In genomic region chr2:71306762-71307161, GRCh38 we compare ENCODE assay signal across 1 cellular context.
TF ChIP-seq lines count a peak whose summit lies in the region.

No MANE protein-coding gene starts in this region.

TF ChIP-seq in GM23338, 12 proteins besides CTCF, POLR2A, EP300 and RAD21 (continued from another document):
- no peak for TF ChIP-seq ZNF462 (CRISPR knock-in tag; IDR thresholded peaks at IDR 0.05)
- no peak for TF ChIP-seq EZH2phosphoT487 (IDR thresholded peaks at IDR 0.05; ENCODE audit: unreplicated experiment)
- TF ChIP-seq JUNB (IDR thresholded peaks at IDR 0.05; ENCODE audit: unreplicated experiment): no peak
- no peak for TF ChIP-seq CREB1 (CRISPR knock-in tag; IDR thresholded peaks at IDR 0.05; ENCODE audit: low read depth)
- no peak for TF ChIP-seq ZNF114 (CRISPR knock-in tag; IDR thresholded peaks at IDR 0.05)
- no peak for TF ChIP-seq ZNF331 (CRISPR knock-in tag; IDR thresholded peaks at IDR 0.05; ENCODE audit: low read depth)
